1 cellular context compared by ENCODE assay signal in genomic region chr22:42615092-42615859, GRCh38.
TF ChIP-seq lines count a peak whose summit lies in the region.

No MANE protein-coding gene starts in this region.

TF ChIP-seq in GM12878, 131 proteins besides CTCF, POLR2A, EP300 and RAD21 (continued from another document and continues in another):
- peak; percentile 71 for TF ChIP-seq CUX1 (IDR thresholded peaks at IDR 0.05; ENCODE audit: insufficient replicate concordance, low read depth, low read length)
- peak; percentile 92 for TF ChIP-seq EED (IDR thresholded peaks at IDR 0.05; ENCODE audit: low read depth)
- no peak for TF ChIP-seq CHD2 (IDR thresholded peaks at IDR 0.05; ENCODE audit: borderline replicate concordance, low read depth, low read length)
- no peak; the same call in 1 of the 2 replicates for TF ChIP-seq E2F4 (IDR thresholded peaks at IDR 0.05; ENCODE audit: low read depth, low read length)
- TF ChIP-seq ZNF622 (IDR thresholded peaks at IDR 0.05) = no peak
- peak; percentile 100 for TF ChIP-seq MTA3 (IDR thresholded peaks at IDR 0.05; ENCODE audit: borderline replicate concordance, low read length)
- TF ChIP-seq RELA (IDR thresholded peaks at IDR 0.05; ENCODE audit: borderline replicate concordance, partially characterized antibody) = peak; percentile 46
- TF ChIP-seq CHD4 (IDR thresholded peaks at IDR 0.05) = no peak
- no peak for TF ChIP-seq FOS (IDR thresholded peaks at IDR 0.05; ENCODE audit: borderline replicate concordance, extremely low read depth, insufficient read length)
- peak; percentile 90; the same call in 1 of the 2 replicates for TF ChIP-seq RB1 (IDR thresholded peaks at IDR 0.05; ENCODE audit: borderline replicate concordance)
- no peak for TF ChIP-seq SUZ12 (IDR thresholded peaks at IDR 0.05; ENCODE audit: unreplicated experiment)
- TF ChIP-seq EZH2 (IDR thresholded peaks at IDR 0.05; ENCODE audit: borderline replicate concordance, control insufficient read depth, low read depth, low read length) = 0 out of 2 replicates have a peak, but pooled peaks have one; percentile 20
- peak; percentile 78 for TF ChIP-seq ZBTB11 (CRISPR knock-in tag; IDR thresholded peaks at IDR 0.05)
- no peak for TF ChIP-seq CHD1 (IDR thresholded peaks at IDR 0.05; ENCODE audit: low read depth, low read length)
- peak; percentile 88 for TF ChIP-seq PBX3 (IDR thresholded peaks at IDR 0.05; ENCODE audit: insufficient replicate concordance, low read depth, low read length)
- TF ChIP-seq SMAD1 (IDR thresholded peaks at IDR 0.05; ENCODE audit: low read depth, partially characterized antibody) = peak; percentile 100
- TF ChIP-seq SMC3 (IDR thresholded peaks at IDR 0.05; ENCODE audit: borderline replicate concordance, low read length) = no peak
- peak; percentile 19; the same call in 1 of the 2 replicates for TF ChIP-seq HDGF (IDR thresholded peaks at IDR 0.05)
- peak; percentile 99; the same call in 1 of the 2 replicates for TF ChIP-seq WRNIP1 (IDR thresholded peaks at IDR 0.05; ENCODE audit: borderline replicate concordance, low read depth, low read length)
- TF ChIP-seq ETV6 (conservative IDR thresholded peaks at IDR 0.05 in 1 of 2, IDR thresholded peaks at IDR 0.05 in 1 of 2; ENCODE audit: borderline replicate concordance in 1 of 2, low read depth in 1 of 2) = peak in 1 of 2 experiments; percentile 89; a peak in 2 of 4 replicates
- 0 out of 2 replicates have a peak, but pooled peaks have one; percentile 15 for TF ChIP-seq ZNF217 (IDR thresholded peaks at IDR 0.05)
- TF ChIP-seq IRF4 (IDR thresholded peaks at IDR 0.05; ENCODE audit: low read depth, low read length) = peak; percentile 93
- peak; percentile 87 for TF ChIP-seq TAF1 (IDR thresholded peaks at IDR 0.05; ENCODE audit: borderline replicate concordance, low read depth, low read length)
- TF ChIP-seq SMARCA5 (IDR thresholded peaks at IDR 0.05) = peak; percentile 81; the same call in 1 of the 2 replicates
- peak; percentile 86 for TF ChIP-seq MLLT1 (IDR thresholded peaks at IDR 0.05)
- peak; percentile 66; the same call in 1 of the 2 replicates for TF ChIP-seq ZNF384 (IDR thresholded peaks at IDR 0.05; ENCODE audit: borderline replicate concordance, low read depth, low read length)
- peak; percentile 100 for TF ChIP-seq SMAD5 (IDR thresholded peaks at IDR 0.05; ENCODE audit: low read depth)
- no peak for TF ChIP-seq SREBF1 (IDR thresholded peaks at IDR 0.05; ENCODE audit: low read length)
- peak; percentile 88; the same call in 1 of the 2 replicates for TF ChIP-seq ZBTB33 (IDR thresholded peaks at IDR 0.05)
- peak in 1 of 2 experiments; percentile 72; a peak in 1 of 4 replicates for TF ChIP-seq SRF (IDR thresholded peaks at IDR 0.05; ENCODE audit: low read depth in 2 of 2, low read length in 2 of 2)
- peak; percentile 94 for TF ChIP-seq NKRF (conservative IDR thresholded peaks at IDR 0.05)
- TF ChIP-seq CBFB (IDR thresholded peaks at IDR 0.05; ENCODE audit: low read depth) = peak; percentile 100
- peak; percentile 94 for TF ChIP-seq CREM (IDR thresholded peaks at IDR 0.05; ENCODE audit: low read depth)
- peak; percentile 96 for TF ChIP-seq ZSCAN29 (IDR thresholded peaks at IDR 0.05)
- TF ChIP-seq HDAC6 (IDR thresholded peaks at IDR 0.05; ENCODE audit: unreplicated experiment) = peak; percentile 88
- no peak for TF ChIP-seq USF2 (IDR thresholded peaks at IDR 0.05; ENCODE audit: borderline replicate concordance, low read depth, low read length)
- TF ChIP-seq NBN (IDR thresholded peaks at IDR 0.05) = peak; percentile 99
- no peak for TF ChIP-seq ZNF274 (IDR thresholded peaks at IDR 0.05; ENCODE audit: insufficient read depth, insufficient read length)
- peak; percentile 95 for TF ChIP-seq CBX5 (IDR thresholded peaks at IDR 0.05; ENCODE audit: low read depth)
- peak; percentile 94 for TF ChIP-seq PAX5 (IDR thresholded peaks at IDR 0.05; ENCODE audit: borderline replicate concordance, low read depth, low read length)
- no peak for TF ChIP-seq HDAC2 (IDR thresholded peaks at IDR 0.05)
- no peak for TF ChIP-seq MEF2B (IDR thresholded peaks at IDR 0.05; ENCODE audit: partially characterized antibody, poor library complexity, severe bottlenecking)
- TF ChIP-seq MXI1 (IDR thresholded peaks at IDR 0.05; ENCODE audit: low read depth, low read length) = peak; percentile 27; the same call in 1 of the 2 replicates
- no peak for TF ChIP-seq USF1 (IDR thresholded peaks at IDR 0.05; ENCODE audit: borderline replicate concordance, extremely low read length, insufficient read depth, low read depth, low read length)
- TF ChIP-seq PML (IDR thresholded peaks at IDR 0.05; ENCODE audit: low read length) = peak; percentile 100
